Comparison of ENCODE assay signal across 1 cellular context in genomic region chr13:33189470-33189869, GRCh38.
TF ChIP-seq lines count a peak whose summit lies in the region.

No MANE protein-coding gene starts in this region.

TF ChIP-seq in IMR-90, 13 proteins besides CTCF, POLR2A, EP300 and RAD21:
- TF ChIP-seq USF2 (IDR thresholded peaks at IDR 0.05; ENCODE audit: low read depth, low read length) (no peak), MXI1 (IDR thresholded peaks at IDR 0.05; ENCODE audit: borderline replicate concordance, low read depth, low read length) (no peak), CEBPB (IDR thresholded peaks at IDR 0.05; ENCODE audit: low read depth, low read length) (no peak), RCOR1 (IDR thresholded peaks at IDR 0.05; ENCODE audit: insufficient replicate concordance, low read length) (no peak)
